In the genomic region with DNA sequence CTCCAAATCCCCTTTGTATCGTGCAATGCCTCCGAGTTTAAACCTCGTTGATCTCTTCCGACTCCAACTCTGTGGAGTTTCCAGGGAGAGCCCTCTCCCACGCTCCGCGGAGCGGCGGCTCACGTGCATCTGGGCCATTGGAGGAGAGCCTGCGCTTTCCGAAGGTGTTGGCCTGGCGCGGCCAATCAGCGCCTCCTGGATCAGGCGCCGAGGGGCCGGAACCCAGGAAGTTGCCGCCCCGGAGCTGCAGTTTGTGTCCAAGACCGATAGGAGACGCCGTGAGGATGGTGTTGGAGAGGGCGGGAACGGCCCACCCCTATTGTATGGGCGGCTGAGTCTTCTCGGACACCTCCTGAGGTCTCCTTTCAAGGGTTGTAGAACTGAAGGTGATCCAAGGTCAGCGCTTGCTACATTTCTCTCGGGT, we compare ENCODE assay signal across 10 cellular contexts. TPM values are rescaled to one million over a fixed set of nuclear protein-coding genes. Genes with fewer than 3 reads are reported as not detected.
DNase-seq lines count a peak whose midpoint lies in the region; ATAC-seq and TF ChIP-seq lines count a peak whose summit lies in the region.
"Had no signal": no experiment of that assay in that cellular context is flagged by ENCODE, and none has a peak within 500 bp of the region (broad histone marks: within the 10 kb centered on the region; RNA-seq: fewer than 3 reads in every experiment).

No MANE protein-coding gene starts in this region.

- H3K4me3 ChIP-seq in fibroblast of mammary gland (ENCODE audit: control insufficient read depth, low read depth, low read length) (peak overlapping the region; percentile 66), mucosa of stomach (ENCODE audit: low read length) (peak overlapping the region; percentile 21), vagina (peak overlapping the region; percentile 54 to 74)

- ATAC-seq in HG02763 (IDR thresholded peaks at IDR 0.05; ENCODE audit: unreplicated experiment): no peak
- no peak for ATAC-seq in GM19397 (IDR thresholded peaks at IDR 0.05; ENCODE audit: unreplicated experiment)
- ATAC-seq in GM21360 (IDR thresholded peaks at IDR 0.05; ENCODE audit: unreplicated experiment): no peak

- no peaks in the 10 kb centered on the region for H3K36me3 ChIP-seq in mucosa of stomach (ENCODE audit: control insufficient read depth, insufficient read depth, low read length)
- H3K36me3 ChIP-seq in vagina: no peaks in the 10 kb centered on the region

- intact Hi-C loops in vagina (cut with DNase I): loop anchor here (5.0 to 10.0 kb wide), 2 partner anchors 157 to 225 kb away; no protein-coding TSS in a partner anchor

- peak overlapping the region; percentile 68 for H3K27ac ChIP-seq in vagina

- H3K4me1 ChIP-seq in mucosa of stomach (ENCODE audit: control insufficient read depth, insufficient read depth, low read length) (peaks cover 23% of the 10 kb centered on the region), vagina (peaks cover 44% of the 10 kb centered on the region)

- DNase-seq in stimulated activated CD4-positive, alpha-beta T cell treated with anti-CD3 and anti-CD28 coated beads, Interleukin-15, amount 100 ng/mL, for 24 hours: peak; percentile 18
- no peak for DNase-seq in stimulated activated CD4-positive, alpha-beta T cell treated with anti-CD3 and anti-CD28 coated beads, Interleukin-4, amount 100 ng/mL, for 4 hours
- DNase-seq in fibroblast of mammary gland (ENCODE audit: low read depth) (peak; percentile 89), vagina (ENCODE audit: extremely low spot score in 2 of 2) (peak in 1 of 2 donors; percentile 92)
- DNase-seq: DMS79 had no signal

- no peaks in the 10 kb centered on the region for H3K9me3 ChIP-seq in mucosa of stomach (ENCODE audit: control insufficient read depth, low read length)
- no peaks in the 10 kb centered on the region for H3K9me3 ChIP-seq in vagina

- no peak for TF ChIP-seq POLR2A in vagina (IDR thresholded peaks at IDR 0.05)

- H3K27me3 ChIP-seq in mucosa of stomach (ENCODE audit: control insufficient read depth, insufficient read depth, low read length) (peaks cover 4% of the 10 kb centered on the region), vagina (no peaks in the 10 kb centered on the region)

- TF ChIP-seq CTCF in fibroblast of mammary gland (conservative IDR thresholded peaks at IDR 0.05; ENCODE audit: control insufficient read depth, insufficient read depth, low read depth, low read length) (peak; percentile 71), vagina (IDR thresholded peaks at IDR 0.05) (peak in 1 of 3 experiments; percentile 41)

- H3K9ac ChIP-seq in mucosa of stomach (ENCODE audit: low read length): peak overlapping the region; percentile 70

RNA-seq across cellular contexts. Expression of a gene that starts 1.6 kb away (rescaled TPM):
- 12.0 TPM for total RNA-seq in vagina
- total RNA-seq: mononuclear cell had no signal

RNA-seq across cellular contexts. Expression of a gene that starts 21.6 kb away (rescaled TPM):
- 1.5 TPM for total RNA-seq in vagina
- total RNA-seq: mononuclear cell had no signal

Comparison
In these comparisons a context has a peak if more than half of its experiments do, and no peak if none do; other contexts are left out.
1. DNase-seq: peak in stimulated activated CD4-positive, alpha-beta T cell treated with anti-CD3 and anti-CD28 coated beads, Interleukin-15, amount 100 ng/mL, for 24 hours (single experiment) and fibroblast of mammary gland (single experiment); none in stimulated activated CD4-positive, alpha-beta T cell treated with anti-CD3 and anti-CD28 coated beads, Interleukin-4, amount 100 ng/mL, for 4 hours (0 of 2).
2. Peak in every context shown above with its lines, with median percentiles within 50 percentile points of each other: H3K4me3 ChIP-seq.